In genomic region chr6:144266091-144266649, GRCh38 we compare ENCODE assay signal across 8 cellular contexts. TPM values are rescaled to one million over a fixed set of nuclear protein-coding genes. Genes with fewer than 3 reads are reported as not detected.
DNase-seq lines count a peak whose midpoint lies in the region; ATAC-seq and TF ChIP-seq lines count a peak whose summit lies in the region.

No MANE protein-coding gene starts in this region.

- H3K27me3 ChIP-seq in subcutaneous abdominal adipose tissue (ENCODE audit: control insufficient read depth in 5 of 5, insufficient read depth in 4 of 5, low read length in 5 of 5) = no peaks in the 10 kb centered on the region

- peak overlapping the region; percentile 73 to 91 (median 85) for H3K27ac Mint-ChIP-seq in brain

- peak overlapping the region in 2 of 5 donors; percentile 36 to 53 for H3K4me3 ChIP-seq in subcutaneous abdominal adipose tissue (ENCODE audit: low read depth in 1 of 5, low read length in 5 of 5)

- H3K9me3 Mint-ChIP-seq in brain = peaks cover 9 to 22% (median 14%) of the 10 kb centered on the region in 5 experiments

- peaks cover 6 to 16% (median 7%) of the 10 kb centered on the region in 5 donors for H3K4me1 ChIP-seq in subcutaneous abdominal adipose tissue (ENCODE audit: control insufficient read depth in 5 of 5, insufficient read depth in 5 of 5, low read length in 5 of 5)

- H3K4me3 Mint-ChIP-seq in brain = peak overlapping the region; percentile 46 to 65 (median 53)

- TF ChIP-seq CTCF in brain (conservative IDR thresholded peaks at IDR 0.05) = no peak

- peak overlapping the region; percentile 69 for H3K27ac ChIP-seq in subcutaneous abdominal adipose tissue (ENCODE audit: low read depth, low read length)

- peak overlapping the region in 1 of 5 donors; percentile 40 for H3K9ac ChIP-seq in subcutaneous abdominal adipose tissue (ENCODE audit: low read length in 5 of 5)

- peaks cover 28% of the 10 kb centered on the region for H3K4me1 Mint-ChIP-seq in brain

- no peaks in the 10 kb centered on the region for H3K27me3 Mint-ChIP-seq in brain

- no peaks in the 10 kb centered on the region for H3K36me3 ChIP-seq in subcutaneous abdominal adipose tissue (ENCODE audit: control insufficient read depth in 5 of 5, insufficient read depth in 5 of 5, low read length in 5 of 5)

- no peak for ATAC-seq in HG02571 (IDR thresholded peaks at IDR 0.05; ENCODE audit: unreplicated experiment)
- ATAC-seq in GM21529 (IDR thresholded peaks at IDR 0.05; ENCODE audit: unreplicated experiment) = no peak
- ATAC-seq in GM21367 (IDR thresholded peaks at IDR 0.05; ENCODE audit: unreplicated experiment) = no peak

- DNase-seq in HT1080 (ENCODE audit: low read depth) = peak; percentile 47
- peak; percentile 88 for DNase-seq in islet precursor cell
- DNase-seq in NCI-H187 (lab: John Stamatoyannopoulos, UW) = no peak

- H3K9me3 ChIP-seq in subcutaneous abdominal adipose tissue (ENCODE audit: control insufficient read depth in 5 of 5, low read length in 5 of 5) = peaks cover 0 to 5% (median 0%) of the 10 kb centered on the region in 5 donors

- peaks cover 14% of the 10 kb centered on the region for H3K36me3 Mint-ChIP-seq in brain

RNA-seq across cellular contexts. Expression of gene UTRN, which starts 19.0 kb away (rescaled TPM):
- total RNA-seq in HT1080 (2014; rRNA removed; shearing (Covaris generic)) = 26.0 and 34.3 TPM in 2 replicates
- 8.1 and 10.1 TPM in 2 replicates for polyA plus RNA-seq in HT1080 (2015; cell fraction: cytosol; rRNA removed)
- polyA plus RNA-seq in HT1080 (2015; cell fraction: nucleus; rRNA removed) = 74.9 and 82.3 TPM in 2 replicates
- 4.1 TPM for polyA plus RNA-seq in brain (ENCODE audit: insufficient read depth, low read depth, low replicate concordance)

Comparison
In these comparisons a context has a peak if more than half of its experiments do, and no peak if none do; other contexts are left out.
1. DNase-seq: peak in HT1080 (single experiment) and islet precursor cell (single experiment); none in NCI-H187 (0 of 2).